In genomic region chr11:94563176-94563847, GRCh38 we compare ENCODE assay signal across 12 cellular contexts. TPM values are rescaled to one million over a fixed set of nuclear protein-coding genes. Genes with fewer than 3 reads are reported as not detected.
DNase-seq lines count a peak whose midpoint lies in the region; ATAC-seq, FAIRE-seq and TF ChIP-seq lines count a peak whose summit lies in the region.
"Had no signal": no experiment of that assay in that cellular context is flagged by ENCODE, and none has a peak within 500 bp of the region (broad histone marks: within the 10 kb centered on the region; RNA-seq: fewer than 3 reads in every experiment).

No MANE protein-coding gene starts in this region.

- peak overlapping the region; percentile 22; the same call in 1 of the 2 replicates for H3K9ac ChIP-seq in SK-N-SH

- FAIRE-seq in H54 (lab: Jason Lieb, UNC) = peak; percentile 78
- FAIRE-seq: GM12878 had no signal

- TF ChIP-seq POLR2A in H54 (IDR thresholded peaks at IDR 0.05; ENCODE audit: low read depth, low read length) (no peak), gastrocnemius medialis (IDR thresholded peaks at IDR 0.05) (no peak)

- no peaks in the 10 kb centered on the region for H3K36me3 ChIP-seq in SK-N-SH (replicated peaks in 1 of 2; ENCODE audit: control insufficient read depth in 1 of 2, insufficient read depth in 2 of 2, low read length in 1 of 2)
- H3K36me3 ChIP-seq in gastrocnemius medialis = no peaks in the 10 kb centered on the region

- DNase-seq in H54 (ENCODE audit: insufficient read length, low spot score) = peak; percentile 24
- DNase-seq in SK-N-SH = no peak
- DNase-seq in foreskin fibroblast = peak in 1 of 2 donors; percentile 77
- DNase-seq in gastrocnemius medialis = no peak
- DNase-seq in posterior cingulate gyrus = no peak
- no peak for DNase-seq in DMS 273 treated with DMSO at 0.1 percent for 48 hours (lab: John Stamatoyannopoulos, UW)
- no peak for DNase-seq in substantia nigra (lab: John Stamatoyannopoulos, UW)
- DNase-seq: H9; KG1; retina; stimulated activated naive CD4-positive, alpha-beta T cell had no signal

- H2AFZ ChIP-seq in SK-N-SH (ENCODE audit: low read depth) = peak overlapping the region; percentile 60; the same call in 1 of the 2 replicates

- no peaks in the 10 kb centered on the region for H3K9me3 ChIP-seq in SK-N-SH
- no peaks in the 10 kb centered on the region for H3K9me3 ChIP-seq in gastrocnemius medialis

- no peaks in the 10 kb centered on the region for H3K79me2 ChIP-seq in SK-N-SH (ENCODE audit: insufficient read depth)

- POLR2A ChIA-PET in SK-N-SH (lab: Yijun Ruan, JAX) = no interaction called here

- H3K27me3 ChIP-seq in SK-N-SH (ENCODE audit: insufficient read depth) (no peaks in the 10 kb centered on the region), gastrocnemius medialis (no peaks in the 10 kb centered on the region)

- TF ChIP-seq CTCF in SK-N-SH (IDR thresholded peaks at IDR 0.05) (peak; percentile 60), foreskin fibroblast (IDR thresholded peaks at IDR 0.05; ENCODE audit: low read depth, low read length) (peak; percentile 44), gastrocnemius medialis (IDR thresholded peaks at IDR 0.05 in 4 of 5, conservative IDR thresholded peaks at IDR 0.05 in 1 of 5) (no peak)

- peaks cover 6% of the 10 kb centered on the region for H3F3A ChIP-seq in SK-N-SH (replicated peaks; ENCODE audit: insufficient read depth)

- peak overlapping the region in 1 of 2 experiments; percentile 67; a peak in 2 of 4 replicates for H3K27ac ChIP-seq in SK-N-SH (ENCODE audit: low read depth in 2 of 2, low read length in 1 of 2)
- H3K27ac ChIP-seq in gastrocnemius medialis = no peak overlapping the region
- H3K27ac ChIP-seq in substantia nigra (ENCODE audit: low read depth, low read length, poor library complexity, severe bottlenecking) = no peak overlapping the region

- intact Hi-C loops in gastrocnemius medialis (cut with DNase I; ENCODE audit: low total_unique reads) = loop anchor here (2.0 kb wide), 1 partner anchor 45 kb away; no protein-coding TSS in a partner anchor
- intact Hi-C loops in posterior cingulate gyrus (cut with DNase I) = no loop called here

- H3K9me2 ChIP-seq in SK-N-SH = no peaks in the 10 kb centered on the region

- in situ Hi-C loops in gastrocnemius medialis (cut with MboI; ENCODE audit: low sequenced_read_pairs in 4 of 4) = no loop called here

- TF ChIP-seq RAD21 in SK-N-SH (IDR thresholded peaks at IDR 0.05; ENCODE audit: low read length) = peak; percentile 44

- CTCF ChIA-PET in SK-N-SH (lab: Yijun Ruan, JAX) = no interaction called here

- ATAC-seq in gastrocnemius medialis = peak; percentile 88
- ATAC-seq: GM12878 had no signal

- WGBS in SK-N-SH (ENCODE audit: low lambda C conversion rate) = 47% methylated on average over 4 of the region's 4 CpGs

- no peaks in the 10 kb centered on the region for H4K20me1 ChIP-seq in SK-N-SH (ENCODE audit: insufficient read depth)

- H3K4me3 ChIP-seq in SK-N-SH (ENCODE audit: low read depth in 2 of 2, low read length in 1 of 2) (no peak overlapping the region), foreskin fibroblast (ENCODE audit: low read depth in 1 of 2, low read length in 2 of 2) (no peak overlapping the region), gastrocnemius medialis (no peak overlapping the region)
- H3K4me3 ChIP-seq: GM12878 had no signal

- no peak for TF ChIP-seq EP300 in SK-N-SH (IDR thresholded peaks at IDR 0.05; ENCODE audit: borderline replicate concordance in 1 of 2, low read depth in 1 of 2, low read length in 1 of 2)

- H3K4me1 ChIP-seq in SK-N-SH (ENCODE audit: control insufficient read depth in 1 of 2, insufficient read depth in 2 of 2, low read depth in 1 of 2, low read length in 1 of 2) (peaks cover 0 to 24% of the 10 kb centered on the region in 2 experiments; a peak in 3 of 4 replicates), gastrocnemius medialis (no peaks in the 10 kb centered on the region)

- H3K4me2 ChIP-seq in SK-N-SH = peak overlapping the region; percentile 26; the same call in 1 of the 2 replicates

TF ChIP-seq in SK-N-SH, 30 proteins besides CTCF, POLR2A, EP300 and RAD21:
- peak; percentile 73 for TF ChIP-seq FOSL2 (IDR thresholded peaks at IDR 0.05; ENCODE audit: borderline replicate concordance, low read depth)
- peak; percentile 10; the same call in 1 of the 2 replicates for TF ChIP-seq SMC3 (IDR thresholded peaks at IDR 0.05; ENCODE audit: low read depth, low read length)
- TF ChIP-seq TEAD4 (IDR thresholded peaks at IDR 0.05; ENCODE audit: borderline replicate concordance, insufficient read depth) = no peak
- peak; percentile 53 for TF ChIP-seq JUND (IDR thresholded peaks at IDR 0.05)
- no peak for TF ChIP-seq YY1 (IDR thresholded peaks at IDR 0.05; ENCODE audit: low read depth)
- no peak for TF ChIP-seq CHD2 (IDR thresholded peaks at IDR 0.05; ENCODE audit: low read length, partially characterized antibody)
- no peak for TF ChIP-seq NFIC (IDR thresholded peaks at IDR 0.05; ENCODE audit: borderline replicate concordance)
- TF ChIP-seq MEF2A (IDR thresholded peaks at IDR 0.05; ENCODE audit: borderline replicate concordance, low read depth) = peak; percentile 61; the same call in 1 of the 2 replicates

RNA-seq across cellular contexts. Expression of gene PIWIL4, which starts 3.9 kb away (rescaled TPM):
- 1.7 and 2.0 TPM in 2 replicates for polyA plus RNA-seq in SK-N-SH (2012; rRNA removed)
- polyA plus RNA-seq in SK-N-SH (2012; cell fraction: cytosol; rRNA removed) = 1.6 TPM in 2 replicates
- polyA plus RNA-seq in SK-N-SH (2012; cell fraction: nucleus; rRNA removed) = 5.2 and 10.0 TPM in 2 replicates
- 1 to 10 TPM in 3 of 4 donors, under 1 TPM in 1; 0.70 to 2.1 (median 1.3) TPM for total RNA-seq in gastrocnemius medialis
- total RNA-seq: H9 had no signal

RNA-seq across cellular contexts. Expression of gene FUT4, which starts 19.6 kb away (rescaled TPM):
- polyA plus RNA-seq in SK-N-SH (2012; rRNA removed) = 1.8 and 1.9 TPM in 2 replicates
- polyA plus RNA-seq in SK-N-SH (2012; cell fraction: cytosol; rRNA removed) = 1.7 and 1.9 TPM in 2 replicates
- polyA plus RNA-seq in SK-N-SH (2012; cell fraction: nucleus; rRNA removed) = 1.5 and 1.9 TPM in 2 replicates
- total RNA-seq in gastrocnemius medialis = 1 to 10 TPM in 3 of 4 donors, under 1 TPM in 1; 0.92 to 1.9 (median 1.5) TPM

RNA-seq across cellular contexts. Expression of gene C11orf97, which starts 51.1 kb away (rescaled TPM):
- polyA plus RNA-seq in SK-N-SH (2012; rRNA removed) = not detected in 2 replicates
- polyA plus RNA-seq in SK-N-SH (2012; cell fraction: cytosol; rRNA removed) = not detected in 2 replicates
- polyA plus RNA-seq in SK-N-SH (2012; cell fraction: nucleus; rRNA removed) = not detected in 2 replicates
- not detected for total RNA-seq in gastrocnemius medialis
- total RNA-seq: GM12878, H9 had no signal
- polyA plus RNA-seq: GM12878 had no signal

Comparison
In these comparisons a context has a peak if more than half of its experiments do, and no peak if none do; other contexts are left out.
1. CTCF ChIP-seq: peak in SK-N-SH (single experiment) and foreskin fibroblast (single experiment); none in gastrocnemius medialis (0 of 5).